ENCODE assay signal across 16 cellular contexts in the genomic region with DNA sequence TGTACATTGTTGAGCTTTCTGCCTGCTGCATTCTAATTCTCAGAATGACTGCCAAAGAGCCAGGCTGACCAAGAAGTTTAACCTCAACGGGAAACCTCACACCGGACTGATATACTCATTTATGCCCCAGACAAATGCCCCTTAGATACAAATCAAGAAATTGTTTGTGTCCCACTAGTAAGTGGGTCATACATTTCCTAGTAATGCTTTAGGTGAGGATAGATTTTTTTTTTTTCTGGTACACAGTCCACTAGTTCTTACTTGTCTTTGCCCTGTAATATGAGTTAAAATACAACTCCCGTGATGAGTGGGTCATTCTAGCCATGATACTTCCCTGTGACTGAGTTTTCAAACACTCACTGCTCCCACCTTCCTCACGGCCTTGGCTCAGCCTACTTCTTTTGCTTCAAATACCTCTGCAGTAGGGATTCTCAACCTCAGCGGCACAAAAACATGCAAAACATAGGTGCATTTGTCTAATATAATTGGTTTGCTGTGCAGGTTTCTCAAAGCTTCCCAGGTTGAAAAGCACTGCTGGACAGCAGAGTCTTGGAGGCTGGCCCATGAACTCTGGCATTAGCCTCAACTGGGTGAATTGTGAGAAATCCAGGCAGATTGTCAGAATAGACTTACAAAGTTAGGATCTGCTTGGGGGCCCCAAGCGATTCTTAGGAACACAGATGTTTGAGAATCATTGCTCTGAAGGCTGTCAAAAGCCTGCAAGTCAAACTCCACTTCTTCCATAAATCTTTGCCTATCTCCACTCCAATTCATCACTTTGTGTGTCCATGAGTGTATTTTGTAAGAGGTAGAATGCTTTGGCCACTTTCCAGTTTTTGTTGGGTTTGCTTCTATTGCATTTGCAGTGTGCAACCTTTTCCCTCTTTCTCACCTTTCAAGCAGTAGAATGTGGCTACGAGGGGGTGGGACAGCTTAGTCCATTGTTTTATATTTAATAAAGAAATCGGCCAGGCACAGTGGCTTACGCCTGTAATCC. TPM values are rescaled to one million over a fixed set of nuclear protein-coding genes. Genes with fewer than 3 reads are reported as not detected.
DNase-seq lines count a peak whose midpoint lies in the region; ATAC-seq and TF ChIP-seq lines count a peak whose summit lies in the region.
"Had no signal": no experiment of that assay in that cellular context is flagged by ENCODE, and none has a peak within 500 bp of the region (broad histone marks: within the 10 kb centered on the region; RNA-seq: fewer than 3 reads in every experiment).

No MANE protein-coding gene starts in this region.

- no peak for TF ChIP-seq CTCF in esophagus muscularis mucosa (IDR thresholded peaks at IDR 0.05)

- intact Hi-C loops in esophagus muscularis mucosa (cut with DNase I), result no loop called here

- in situ Hi-C loops in Caki2 (cut with HindIII; ENCODE audit: low pct_unique_long_range_greater_than_20kb, low sequenced_read_pairs), result no loop called here

- no peaks in the 10 kb centered on the region for H3K36me3 ChIP-seq in esophagus muscularis mucosa

- no peak overlapping the region for H3K4me3 ChIP-seq in esophagus muscularis mucosa

- TF ChIP-seq EP300 in esophagus muscularis mucosa (IDR thresholded peaks at IDR 0.05), result no peak

- no peak for TF ChIP-seq POLR2A in esophagus muscularis mucosa (IDR thresholded peaks at IDR 0.05; ENCODE audit: low read depth)

- DNase-seq in Caki2 (ENCODE audit: low read depth) (peak; percentile 63), esophagus muscularis mucosa (ENCODE audit: extremely low spot score) (peak; percentile 62), NCI-H146 treated with DMSO at 0.1 percent for 48 hours (lab: John Stamatoyannopoulos, UW; ENCODE audit: unreplicated experiment) (no peak), T-helper 9 cell (no peak), NCI-H187 treated with DMSO at 0.1 percent for 48 hours (lab: John Stamatoyannopoulos, UW) (no peak)
- DNase-seq: activated T-cell treated with anti-CD3 and anti-CD28 coated beads, Interleukin-2, amount 50 U/mL, for 24 hours; H9; MM.1S; NCI-H774; small intestine; stimulated activated naive CD4-positive, alpha-beta T cell treated with Interleukin-2 at 50 U/mL for 16 hours had no signal

- no peaks in the 10 kb centered on the region for H3K9me3 ChIP-seq in esophagus muscularis mucosa

- 87% methylated on average over 9 of the region's 9 CpGs for WGBS in esophagus muscularis mucosa

- ATAC-seq in GM18909 (IDR thresholded peaks at IDR 0.05; ENCODE audit: poor library complexity, unreplicated experiment) (peak; percentile 54), HG03469 (IDR thresholded peaks at IDR 0.05; ENCODE audit: unreplicated experiment) (peak; percentile 50), HG03457 (IDR thresholded peaks at IDR 0.05; ENCODE audit: unreplicated experiment) (no peak)

- no peaks in the 10 kb centered on the region for H3K4me1 ChIP-seq in esophagus muscularis mucosa
- H3K4me1 ChIP-seq: parathyroid adenoma had no signal

- H3K27me3 ChIP-seq in esophagus muscularis mucosa, result no peaks in the 10 kb centered on the region

- no peak overlapping the region for H3K27ac ChIP-seq in esophagus muscularis mucosa (replicated peaks in 1 of 4)
- H3K27ac ChIP-seq: parathyroid adenoma, RWPE1 had no signal

RNA-seq across cellular contexts. Expression of gene TGIF1, which starts 35.5 kb away (rescaled TPM):
- 395 and 500 TPM in 2 replicates for total RNA-seq in Caki2 (2014; rRNA removed; shearing (Covaris generic); ENCODE audit: low replicate concordance)
- 100 to 1,000 TPM in 1 of 4 donors, 10 to 100 TPM in 3; 48.2 to 142 (median 64.0) TPM for total RNA-seq in esophagus muscularis mucosa

Comparison
In these comparisons a context has a peak if more than half of its experiments do, and no peak if none do; other contexts are left out.
1. DNase-seq: peak in Caki2 (single experiment) and esophagus muscularis mucosa (single experiment); none in NCI-H146 treated with DMSO at 0.1 percent for 48 hours (single experiment), T-helper 9 cell (single experiment) and NCI-H187 treated with DMSO at 0.1 percent for 48 hours (single experiment).